ENCODE assay signal across 9 cellular contexts in the genomic region with DNA sequence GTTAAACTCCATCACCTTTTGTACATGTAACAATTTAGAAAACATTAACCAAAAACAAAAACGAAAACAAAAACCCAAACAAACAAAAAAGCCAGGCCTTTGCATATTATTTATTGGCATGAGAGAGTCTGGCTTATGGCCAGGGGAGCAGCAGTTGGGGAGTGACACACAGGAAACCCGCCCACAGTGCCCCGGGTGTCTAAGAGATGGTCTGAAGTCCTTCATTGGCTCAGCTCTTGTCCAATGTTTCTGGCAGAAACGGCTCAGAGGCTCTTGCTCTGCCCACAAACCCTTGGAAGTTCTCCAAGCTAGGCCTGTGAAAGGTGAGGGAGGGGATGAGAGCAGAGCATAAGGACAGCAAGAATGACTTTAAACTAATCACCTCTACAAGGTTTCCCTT.
DNase-seq lines count a peak whose midpoint lies in the region; ATAC-seq and TF ChIP-seq lines count a peak whose summit lies in the region.
"Had no signal": no experiment of that assay in that cellular context is flagged by ENCODE, and none has a peak within 500 bp of the region (broad histone marks: within the 10 kb centered on the region; RNA-seq: fewer than 3 reads in every experiment).

No MANE protein-coding gene starts in this region.

- intact Hi-C loops in psoas muscle (cut with DNase I) = no loop called here

- WGBS in psoas muscle, 3 donors = 34 to 46% (median 38%) methylated on average over 4 of the region's 4 CpGs

- no peak overlapping the region for H3K27ac ChIP-seq in coronary artery
- no peak overlapping the region for H3K27ac ChIP-seq in psoas muscle

- no peaks in the 10 kb centered on the region for H3K27me3 ChIP-seq in psoas muscle (ENCODE audit: insufficient read depth in 3 of 3, low read length in 2 of 3)

- no peak overlapping the region for H3K4me3 ChIP-seq in foreskin fibroblast (ENCODE audit: low read depth in 1 of 2, low read length in 2 of 2)
- no peak overlapping the region for H3K4me3 ChIP-seq in coronary artery
- no peak overlapping the region for H3K4me3 ChIP-seq in psoas muscle

- ATAC-seq in GM18502 (IDR thresholded peaks at IDR 0.05; ENCODE audit: poor library complexity, unreplicated experiment) (peak; percentile 54), HG03457 (IDR thresholded peaks at IDR 0.05; ENCODE audit: unreplicated experiment) (no peak), psoas muscle (no peak)
- ATAC-seq: HCT116 had no signal

- TF ChIP-seq CTCF in foreskin fibroblast (IDR thresholded peaks at IDR 0.05; ENCODE audit: low read depth, low read length) (no peak), coronary artery (IDR thresholded peaks at IDR 0.05) (no peak), psoas muscle (IDR thresholded peaks at IDR 0.05) (no peak)

- H3K4me1 ChIP-seq in psoas muscle = peaks cover 13% of the 10 kb centered on the region

- no peaks in the 10 kb centered on the region for H3K9me3 ChIP-seq in psoas muscle

- H3K36me3 ChIP-seq in psoas muscle (ENCODE audit: insufficient read depth in 1 of 2, low read depth in 1 of 2) = no peaks in the 10 kb centered on the region

- DNase-seq in HCEC 1CT (peak; percentile 25), NCI-H1694 treated with DMSO at 0.1 percent for 48 hours (lab: John Stamatoyannopoulos, UW) (peak; percentile 45), foreskin fibroblast (peak; percentile 49 to 71), coronary artery (ENCODE audit: low spot score) (no peak), islet precursor cell (no peak), psoas muscle (no peak)

Comparison
In these comparisons a context has a peak if more than half of its experiments do, and no peak if none do; other contexts are left out.
1. DNase-seq: peak in HCEC 1CT (single experiment), NCI-H1694 treated with DMSO at 0.1 percent for 48 hours (single experiment) and foreskin fibroblast (2 of 2); none in coronary artery (single experiment), islet precursor cell (single experiment) and psoas muscle (0 of 2).